Comparison of ENCODE assay signal across 1 cellular context in the genomic region with DNA sequence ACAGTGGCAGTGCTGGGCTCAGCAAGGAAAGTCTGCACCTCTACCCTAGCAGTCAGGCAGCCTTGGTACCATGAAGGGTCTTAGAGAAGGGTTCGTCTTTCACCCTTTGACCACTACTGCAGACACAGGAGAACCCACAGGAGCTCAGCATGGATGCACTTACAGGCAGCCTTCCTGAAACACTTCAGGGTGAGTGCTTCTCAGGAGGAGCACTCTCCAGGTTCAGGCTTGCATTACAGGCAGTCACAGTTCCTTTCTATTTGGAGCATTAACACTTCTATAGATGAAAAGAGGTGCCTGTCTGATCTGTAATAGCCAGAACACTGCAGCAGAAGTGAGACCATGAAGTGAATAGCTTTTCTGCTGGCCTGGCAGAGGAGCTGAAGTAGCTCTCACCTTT.
TF ChIP-seq lines count a peak whose summit lies in the region.

No MANE protein-coding gene starts in this region.

TF ChIP-seq in WTC11, 78 proteins besides CTCF, POLR2A, EP300 and RAD21 (continued from another document):
- TF ChIP-seq, protein P1, sequence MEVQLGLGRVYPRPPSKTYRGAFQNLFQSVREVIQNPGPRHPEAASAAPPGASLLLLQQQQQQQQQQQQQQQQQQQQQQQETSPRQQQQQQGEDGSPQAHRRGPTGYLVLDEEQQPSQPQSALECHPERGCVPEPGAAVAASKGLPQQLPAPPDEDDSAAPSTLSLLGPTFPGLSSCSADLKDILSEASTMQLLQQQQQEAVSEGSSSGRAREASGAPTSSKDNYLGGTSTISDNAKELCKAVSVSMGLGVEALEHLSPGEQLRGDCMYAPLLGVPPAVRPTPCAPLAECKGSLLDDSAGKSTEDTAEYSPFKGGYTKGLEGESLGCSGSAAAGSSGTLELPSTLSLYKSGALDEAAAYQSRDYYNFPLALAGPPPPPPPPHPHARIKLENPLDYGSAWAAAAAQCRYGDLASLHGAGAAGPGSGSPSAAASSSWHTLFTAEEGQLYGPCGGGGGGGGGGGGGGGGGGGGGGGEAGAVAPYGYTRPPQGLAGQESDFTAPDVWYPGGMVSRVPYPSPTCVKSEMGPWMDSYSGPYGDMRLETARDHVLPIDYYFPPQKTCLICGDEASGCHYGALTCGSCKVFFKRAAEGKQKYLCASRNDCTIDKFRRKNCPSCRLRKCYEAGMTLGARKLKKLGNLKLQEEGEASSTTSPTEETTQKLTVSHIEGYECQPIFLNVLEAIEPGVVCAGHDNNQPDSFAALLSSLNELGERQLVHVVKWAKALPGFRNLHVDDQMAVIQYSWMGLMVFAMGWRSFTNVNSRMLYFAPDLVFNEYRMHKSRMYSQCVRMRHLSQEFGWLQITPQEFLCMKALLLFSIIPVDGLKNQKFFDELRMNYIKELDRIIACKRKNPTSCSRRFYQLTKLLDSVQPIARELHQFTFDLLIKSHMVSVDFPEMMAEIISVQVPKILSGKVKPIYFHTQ (CRISPR knock-in tag; IDR thresholded peaks at IDR 0.05), result no peak
- TF ChIP-seq, protein P2, sequence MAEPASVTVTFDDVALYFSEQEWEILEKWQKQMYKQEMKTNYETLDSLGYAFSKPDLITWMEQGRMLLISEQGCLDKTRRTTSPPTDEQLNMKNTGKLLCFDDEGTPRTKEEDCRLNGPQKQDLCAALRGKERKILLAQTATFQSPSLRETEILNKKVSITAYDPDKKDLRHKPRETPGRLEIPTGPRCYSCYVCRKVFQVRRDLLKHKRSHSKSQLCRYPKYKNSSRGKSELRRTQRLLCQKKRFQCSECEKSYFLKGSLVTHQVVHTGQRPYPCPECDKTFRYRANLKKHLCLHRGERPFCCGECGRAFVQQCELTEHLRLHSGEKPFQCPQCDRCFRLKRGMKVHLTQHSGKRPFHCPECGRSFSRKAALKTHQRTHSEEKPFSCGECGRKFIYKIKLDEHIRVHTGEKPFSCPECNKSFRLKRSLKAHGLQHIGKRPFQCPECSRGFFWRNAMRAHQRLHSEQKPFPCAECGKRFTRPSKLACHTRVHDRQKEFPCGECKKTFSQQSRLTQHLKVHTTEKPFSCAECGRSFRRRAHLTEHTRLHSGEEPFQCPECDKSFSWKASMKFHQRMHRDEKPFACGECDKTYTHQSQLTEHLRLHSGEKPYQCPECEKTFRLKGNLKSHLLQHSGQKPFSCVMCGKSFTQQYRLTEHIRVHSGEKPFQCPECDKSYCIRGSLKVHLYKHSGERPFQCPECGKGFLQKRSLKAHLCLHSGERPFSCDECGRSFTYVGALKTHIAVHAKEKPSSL (CRISPR knock-in tag; conservative IDR thresholded peaks at IDR 0.05), result no peak
- TF ChIP-seq, protein P3, sequence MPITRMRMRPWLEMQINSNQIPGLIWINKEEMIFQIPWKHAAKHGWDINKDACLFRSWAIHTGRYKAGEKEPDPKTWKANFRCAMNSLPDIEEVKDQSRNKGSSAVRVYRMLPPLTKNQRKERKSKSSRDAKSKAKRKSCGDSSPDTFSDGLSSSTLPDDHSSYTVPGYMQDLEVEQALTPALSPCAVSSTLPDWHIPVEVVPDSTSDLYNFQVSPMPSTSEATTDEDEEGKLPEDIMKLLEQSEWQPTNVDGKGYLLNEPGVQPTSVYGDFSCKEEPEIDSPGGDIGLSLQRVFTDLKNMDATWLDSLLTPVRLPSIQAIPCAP (CRISPR knock-in tag; IDR thresholded peaks at IDR 0.05), result no peak
- TF ChIP-seq NFE2L1 (CRISPR knock-in tag; IDR thresholded peaks at IDR 0.05) (no peak), KAT7 (CRISPR knock-in tag; IDR thresholded peaks at IDR 0.05; ENCODE audit: borderline replicate concordance) (no peak), NR3C1 (CRISPR knock-in tag; conservative IDR thresholded peaks at IDR 0.05; ENCODE audit: low read depth) (no peak), ZNF396 (CRISPR knock-in tag; IDR thresholded peaks at IDR 0.05; ENCODE audit: borderline replicate concordance) (no peak)
